Comparison of ENCODE assay signal across 14 cellular contexts in the genomic region with DNA sequence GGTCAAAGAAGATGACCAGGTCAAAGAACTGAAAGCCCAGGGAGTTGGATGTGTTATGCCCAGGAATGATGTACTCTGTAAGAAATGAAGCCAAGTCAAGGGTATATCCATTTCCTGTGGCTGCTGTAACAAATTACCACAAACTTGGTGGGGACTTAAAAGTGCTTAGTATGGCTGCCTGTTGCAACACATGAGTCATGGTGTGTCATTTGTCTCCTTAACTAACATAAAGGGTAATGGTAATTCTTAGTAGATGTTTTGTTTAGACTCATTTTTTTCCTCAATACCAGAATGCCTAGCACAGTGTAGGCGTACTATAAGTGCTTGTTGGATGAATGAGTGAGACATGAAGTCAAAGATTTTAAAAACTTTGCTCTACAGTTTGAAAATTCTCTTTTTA. TPM values are rescaled to one million over a fixed set of nuclear protein-coding genes. Genes with fewer than 3 reads are reported as not detected.
DNase-seq lines count a peak whose midpoint lies in the region; ATAC-seq, FAIRE-seq and TF ChIP-seq lines count a peak whose summit lies in the region.
"Had no signal": no experiment of that assay in that cellular context is flagged by ENCODE, and none has a peak within 500 bp of the region (broad histone marks: within the 10 kb centered on the region; RNA-seq: fewer than 3 reads in every experiment).

No MANE protein-coding gene starts in this region.

- ATAC-seq in activated CD8-positive, alpha-beta T cell treated with anti-CD3 and anti-CD28 coated beads for 36 hours: peak; percentile 74
- no peak for ATAC-seq in activated CD8-positive, alpha-beta T cell treated with anti-CD3 and anti-CD28 coated beads, Interleukin-2, amount 10 ng/mL, durations not matched to agents 7 days and 5 days
- ATAC-seq in pancreas: no peak

- H2AFZ ChIP-seq in smooth muscle cell (ENCODE audit: low read depth): no peak overlapping the region
- H2AFZ ChIP-seq: parathyroid adenoma had no signal

- no peaks in the 10 kb centered on the region for H3K4me1 Mint-ChIP-seq in activated CD8-positive, alpha-beta T cell treated with anti-CD3 and anti-CD28 coated beads for 36 hours (ENCODE audit: low read depth)
- no peaks in the 10 kb centered on the region for H3K4me1 Mint-ChIP-seq in activated CD8-positive, alpha-beta T cell treated with anti-CD3 and anti-CD28 coated beads, Interleukin-2, amount 10 ng/mL, durations not matched to agents 7 days and 5 days (ENCODE audit: low read depth)

- no peak for FAIRE-seq in pancreas (lab: Jason Lieb, UNC)
- FAIRE-seq: kidney had no signal

- H3K4me1 ChIP-seq in smooth muscle cell (ENCODE audit: low read depth) (no peaks in the 10 kb centered on the region), pancreas (no peaks in the 10 kb centered on the region)
- H3K4me1 ChIP-seq: BLaER1, parathyroid adenoma had no signal

- no peaks in the 10 kb centered on the region for H3K36me3 ChIP-seq in smooth muscle cell (ENCODE audit: low read depth)
- no peaks in the 10 kb centered on the region for H3K36me3 ChIP-seq in pancreas
- H3K36me3 ChIP-seq: BLaER1 had no signal

- H3K27me3 ChIP-seq in smooth muscle cell (ENCODE audit: low read depth) (no peaks in the 10 kb centered on the region), pancreas (no peaks in the 10 kb centered on the region)
- H3K27me3 ChIP-seq: BLaER1 had no signal

- H3K36me3 Mint-ChIP-seq in activated CD8-positive, alpha-beta T cell treated with anti-CD3 and anti-CD28 coated beads for 36 hours (ENCODE audit: low read depth): no peaks in the 10 kb centered on the region
- no peaks in the 10 kb centered on the region for H3K36me3 Mint-ChIP-seq in activated CD8-positive, alpha-beta T cell treated with anti-CD3 and anti-CD28 coated beads, Interleukin-2, amount 10 ng/mL, durations not matched to agents 7 days and 5 days (ENCODE audit: low read depth)
- H3K36me3 Mint-ChIP-seq: type B pancreatic cell had no signal

- peaks cover 3% of the 10 kb centered on the region for H3K27me3 Mint-ChIP-seq in activated CD8-positive, alpha-beta T cell treated with anti-CD3 and anti-CD28 coated beads for 36 hours
- H3K27me3 Mint-ChIP-seq in activated CD8-positive, alpha-beta T cell treated with anti-CD3 and anti-CD28 coated beads, Interleukin-2, amount 10 ng/mL, durations not matched to agents 7 days and 5 days (ENCODE audit: low read depth): no peaks in the 10 kb centered on the region
- H3K27me3 Mint-ChIP-seq: type B pancreatic cell had no signal

- no peaks in the 10 kb centered on the region for H3F3A ChIP-seq in smooth muscle cell (ENCODE audit: low read depth)

- TF ChIP-seq POLR2A in NB4 (IDR thresholded peaks at IDR 0.05; ENCODE audit: extremely low read depth, insufficient read length): no peak

- H3K9ac ChIP-seq in smooth muscle cell (ENCODE audit: low read depth): peak overlapping the region; percentile 39
- H3K9ac ChIP-seq: BLaER1, parathyroid adenoma had no signal

- H3K27ac ChIP-seq in smooth muscle cell (ENCODE audit: low read depth) (peak overlapping the region; percentile 83), pancreas (no peak overlapping the region)
- H3K27ac ChIP-seq: BLaER1, parathyroid adenoma had no signal

- no peaks in the 10 kb centered on the region for H3K79me2 ChIP-seq in smooth muscle cell (ENCODE audit: low read depth)
- H3K79me2 ChIP-seq: parathyroid adenoma had no signal

- H4K20me1 ChIP-seq in smooth muscle cell (ENCODE audit: low read depth): no peaks in the 10 kb centered on the region
- H4K20me1 ChIP-seq: BLaER1 had no signal

- no peak for TF ChIP-seq CTCF in activated CD8-positive, alpha-beta T cell treated with anti-CD3 and anti-CD28 coated beads for 36 hours (IDR thresholded peaks at IDR 0.05)
- TF ChIP-seq CTCF in NB4 (IDR thresholded peaks at IDR 0.05; ENCODE audit: low read depth, low read length): no peak
- TF ChIP-seq CTCF in smooth muscle cell (IDR thresholded peaks at IDR 0.05; ENCODE audit: borderline replicate concordance, insufficient read depth, poor library complexity, severe bottlenecking): no peak
- TF ChIP-seq CTCF in pancreas (IDR thresholded peaks at IDR 0.05): no peak

- no peaks in the 10 kb centered on the region for H3K9me3 Mint-ChIP-seq in activated CD8-positive, alpha-beta T cell treated with anti-CD3 and anti-CD28 coated beads for 36 hours
- H3K9me3 Mint-ChIP-seq in activated CD8-positive, alpha-beta T cell treated with anti-CD3 and anti-CD28 coated beads, Interleukin-2, amount 10 ng/mL, durations not matched to agents 7 days and 5 days (ENCODE audit: insufficient read depth): no peaks in the 10 kb centered on the region
- H3K9me3 Mint-ChIP-seq: type B pancreatic cell had no signal

- 21% methylated on average over 1 of the region's 1 CpG for WGBS in smooth muscle cell (ENCODE audit: low lambda C conversion rate)
- WGBS in pancreas, 2 donors: 65 to 86% methylated on average over 1 of the region's 1 CpG

- CTCF ChIA-PET in activated CD8-positive, alpha-beta T cell treated with anti-CD3 and anti-CD28 coated beads for 36 hours (lab: Charles Lee): no interaction called here
- CTCF ChIA-PET in activated CD8-positive, alpha-beta T cell treated with anti-CD3 and anti-CD28 coated beads, Interleukin-2, amount 10 ng/mL, durations not matched to agents 7 days and 5 days (lab: Charles Lee): no interaction called here

- H3K9me3 ChIP-seq in smooth muscle cell (replicated peaks; ENCODE audit: low read depth): no peaks in the 10 kb centered on the region
- H3K9me3 ChIP-seq in pancreas: no peaks in the 10 kb centered on the region

- POLR2A ChIA-PET in activated CD8-positive, alpha-beta T cell treated with anti-CD3 and anti-CD28 coated beads for 36 hours (lab: Charles Lee): interaction anchor here (0.7 kb wide), 1 partner anchor 38 kb away, joined by 4 read pairs; no protein-coding TSS in a partner anchor
- POLR2A ChIA-PET in activated CD8-positive, alpha-beta T cell treated with anti-CD3 and anti-CD28 coated beads, Interleukin-2, amount 10 ng/mL, durations not matched to agents 7 days and 5 days (lab: Charles Lee): interaction anchor here (0.6 kb wide), 1 partner anchor 27 kb away, joined by 3 read pairs; no protein-coding TSS in a partner anchor

- peak; percentile 8 for DNase-seq in activated CD8-positive, alpha-beta T cell treated with anti-CD3 and anti-CD28 coated beads for 36 hours
- no peak for DNase-seq in activated CD8-positive, alpha-beta T cell treated with anti-CD3 and anti-CD28 coated beads, Interleukin-2, amount 10 ng/mL, durations not matched to agents 7 days and 5 days
- DNase-seq in NB4 (ENCODE audit: low read depth) (peak; percentile 73), dedifferentiated amniotic fluid mesenchymal stem cell (ENCODE audit: extremely low spot score) (peak; percentile 53), smooth muscle cell (lab: John Stamatoyannopoulos, UW; ENCODE audit: unreplicated experiment) (no peak), NCI-H1105 (lab: John Stamatoyannopoulos, UW) (no peak), globus pallidus (ENCODE audit: low spot score) (no peak), pancreas (no peak)
- DNase-seq: kidney, NCI-H524 treated with DMSO at 0.1 percent for 48 hours had no signal

- H3K4me3 ChIP-seq in NB4 (ENCODE audit: low read depth, low read length): no peak overlapping the region
- H3K4me3 ChIP-seq in smooth muscle cell: no peak overlapping the region
- no peak overlapping the region for H3K4me3 ChIP-seq in pancreas
- H3K4me3 ChIP-seq: BLaER1 had no signal

- intact Hi-C loops in activated CD8-positive, alpha-beta T cell treated with anti-CD3 and anti-CD28 coated beads for 36 hours (cut with micrococcal nuclease): no loop called here
- intact Hi-C loops in pancreas (cut with DNase I): no loop called here

- H3K27ac Mint-ChIP-seq in activated CD8-positive, alpha-beta T cell treated with anti-CD3 and anti-CD28 coated beads for 36 hours: no peak overlapping the region
- no peak overlapping the region for H3K27ac Mint-ChIP-seq in activated CD8-positive, alpha-beta T cell treated with anti-CD3 and anti-CD28 coated beads, Interleukin-2, amount 10 ng/mL, durations not matched to agents 7 days and 5 days
- H3K27ac Mint-ChIP-seq: type B pancreatic cell had no signal

- H3K4me3 Mint-ChIP-seq in activated CD8-positive, alpha-beta T cell treated with anti-CD3 and anti-CD28 coated beads for 36 hours: no peak overlapping the region
- H3K4me3 Mint-ChIP-seq in activated CD8-positive, alpha-beta T cell treated with anti-CD3 and anti-CD28 coated beads, Interleukin-2, amount 10 ng/mL, durations not matched to agents 7 days and 5 days: no peak overlapping the region
- H3K4me3 Mint-ChIP-seq: type B pancreatic cell had no signal

- no peak overlapping the region for H3K4me2 ChIP-seq in smooth muscle cell
- H3K4me2 ChIP-seq: BLaER1 had no signal

RNA-seq across cellular contexts. Expression of a gene that starts 45.7 kb away (rescaled TPM):
- total RNA-seq in activated CD8-positive, alpha-beta T cell treated with anti-CD3 and anti-CD28 coated beads for 36 hours: not detected
- not detected for total RNA-seq in activated CD8-positive, alpha-beta T cell treated with anti-CD3 and anti-CD28 coated beads, Interleukin-2, amount 10 ng/mL, durations not matched to agents 7 days and 5 days
- total RNA-seq in smooth muscle cell: 1.9 and 2.3 TPM in 2 replicates
- 0.27 and 1.4 TPM in 2 replicates for polyA plus RNA-seq in smooth muscle cell
- total RNA-seq in pancreas: 1 to 10 TPM; 1.2 to 5.9 (median 3.0) TPM
- 1 to 10 TPM in 1 of 2 donors, under 1 TPM in 1; 0.77 to 1.9 TPM for polyA plus RNA-seq in pancreas
- total RNA-seq: T-helper 2 cell treated with Interferon-gamma antibody and Interleukin-4, amounts not matched to agents 100 ng/mL and 5 ng/mL, for 36 hours had no signal

Comparison
In these comparisons a context has a peak if more than half of its experiments do, and no peak if none do; other contexts are left out.
1. DNase-seq: peak in activated CD8-positive, alpha-beta T cell treated with anti-CD3 and anti-CD28 coated beads for 36 hours (single experiment), NB4 (single experiment) and dedifferentiated amniotic fluid mesenchymal stem cell (single experiment); none in activated CD8-positive, alpha-beta T cell treated with anti-CD3 and anti-CD28 coated beads, Interleukin-2, amount 10 ng/mL, durations not matched to agents 7 days and 5 days (single experiment), smooth muscle cell (single experiment), NCI-H1105 (single experiment), globus pallidus (single experiment) and pancreas (0 of 6).